Comparison of ENCODE assay signal across 8 cellular contexts in genomic region chr9:88593537-88594185, GRCh38. TPM values are rescaled to one million over a fixed set of nuclear protein-coding genes. Genes with fewer than 3 reads are reported as not detected.
DNase-seq lines count a peak whose midpoint lies in the region; TF ChIP-seq lines count a peak whose summit lies in the region.

No MANE protein-coding gene starts in this region.

- CTCF ChIA-PET in HEK293T (lab: Yijun Ruan, JAX) = no interaction called here

- DNase-seq in NOMO-1 treated with DMSO at 0.1 percent for 48 hours (lab: John Stamatoyannopoulos, UW; ENCODE audit: unreplicated experiment) = peak; percentile 38
- no peak for DNase-seq in NOMO-1 treated with dmso at 0.1 percent for 144 hours (lab: John Stamatoyannopoulos, UW; ENCODE audit: unreplicated experiment)
- DNase-seq in HEK293T (ENCODE audit: extremely low spot score) = peak; percentile 39
- peak; percentile 6 for DNase-seq in NCI-H2029 treated with DMSO at 0.1 percent for 48 hours (lab: John Stamatoyannopoulos, UW)
- peak; percentile 12 for DNase-seq in activated T-cell treated with anti-CD3 and anti-CD28 coated beads for 48 hours (ENCODE audit: low read depth)
- peak; percentile 53 to 87 for DNase-seq in foreskin fibroblast
- no peak for DNase-seq in sigmoid colon
- no peak for DNase-seq in C1 segment of cervical spinal cord (lab: John Stamatoyannopoulos, UW)

- POLR2A ChIA-PET in HEK293T (lab: Yijun Ruan, JAX) = no interaction called here

- TF ChIP-seq EP300 in sigmoid colon (IDR thresholded peaks at IDR 0.05) = no peak

- no peaks in the 10 kb centered on the region for H3K4me1 ChIP-seq in sigmoid colon

- H3K27ac ChIP-seq in sigmoid colon = no peak overlapping the region

- 22 to 35% methylated on average over 4 of the region's 4 CpGs for WGBS in sigmoid colon, 2 donors

- no peak overlapping the region for H3K4me3 ChIP-seq in foreskin fibroblast (ENCODE audit: low read depth in 1 of 2, low read length in 2 of 2)
- no peak overlapping the region for H3K4me3 ChIP-seq in sigmoid colon

- no peaks in the 10 kb centered on the region for H3K27me3 ChIP-seq in sigmoid colon

- no peaks in the 10 kb centered on the region for H3K36me3 ChIP-seq in sigmoid colon

- TF ChIP-seq POLR2A in sigmoid colon (IDR thresholded peaks at IDR 0.05) = no peak

- H3K9me3 ChIP-seq in sigmoid colon = no peaks in the 10 kb centered on the region

- TF ChIP-seq CTCF in foreskin fibroblast (IDR thresholded peaks at IDR 0.05; ENCODE audit: low read depth, low read length) = peak; percentile 63
- TF ChIP-seq CTCF in sigmoid colon (IDR thresholded peaks at IDR 0.05) = peak; percentile 54 to 67 (median 65)

- intact Hi-C loops in sigmoid colon (cut with DNase I) = loop anchor here (1.0 to 5.0 kb wide), 3 partner anchors 149 to 684 kb away; no protein-coding TSS in a partner anchor

TF ChIP-seq in HEK293T, 16 proteins besides CTCF, POLR2A, EP300 and RAD21:
- TF ChIP-seq NFRKB (IDR thresholded peaks at IDR 0.05) (no peak), SUZ12 (IDR thresholded peaks at IDR 0.05) (no peak), FOXA1 (IDR thresholded peaks at IDR 0.05) (no peak), CTBP1 (IDR thresholded peaks at IDR 0.05; ENCODE audit: borderline replicate concordance) (no peak), HDGF (IDR thresholded peaks at IDR 0.05; ENCODE audit: borderline replicate concordance) (no peak), PKNOX1 (IDR thresholded peaks at IDR 0.05) (no peak), SP1 (IDR thresholded peaks at IDR 0.05) (no peak), ELF4 (IDR thresholded peaks at IDR 0.05) (no peak), FOXK2 (IDR thresholded peaks at IDR 0.05) (no peak), FOXM1 (IDR thresholded peaks at IDR 0.05; ENCODE audit: borderline replicate concordance) (no peak), ZNF384 (IDR thresholded peaks at IDR 0.05) (no peak), LEF1 (IDR thresholded peaks at IDR 0.05; ENCODE audit: borderline replicate concordance) (no peak), ARNT (IDR thresholded peaks at IDR 0.05) (no peak)

RNA-seq across cellular contexts. Expression of gene NXNL2, which starts 58.7 kb away (rescaled TPM):
- total RNA-seq in sigmoid colon = under 1 TPM in 1 of 4 donors, not detected in 3; 0.54 TPM
- 1 to 10 TPM in 1 of 3 donors, under 1 TPM in 1, not detected in 1; 0.16 to 1.2 TPM for polyA plus RNA-seq in sigmoid colon

Comparison
In these comparisons a context has a peak if more than half of its experiments do, and no peak if none do; other contexts are left out.
1. DNase-seq: peak in NOMO-1 treated with DMSO at 0.1 percent for 48 hours (single experiment), HEK293T (single experiment), NCI-H2029 treated with DMSO at 0.1 percent for 48 hours (single experiment), activated T-cell treated with anti-CD3 and anti-CD28 coated beads for 48 hours (single experiment) and foreskin fibroblast (2 of 2); none in NOMO-1 treated with dmso at 0.1 percent for 144 hours (single experiment), sigmoid colon (single experiment) and C1 segment of cervical spinal cord (0 of 14).